ENCODE assay signal across 13 cellular contexts in genomic region chr6:112906737-112907136, GRCh38.
DNase-seq lines count a peak whose midpoint lies in the region; ATAC-seq and TF ChIP-seq lines count a peak whose summit lies in the region.
"Had no signal": no experiment of that assay in that cellular context is flagged by ENCODE, and none has a peak within 500 bp of the region (broad histone marks: within the 10 kb centered on the region; RNA-seq: fewer than 3 reads in every experiment).

No MANE protein-coding gene starts in this region.

- H3K36me3 ChIP-seq in SK-N-MC (ENCODE audit: insufficient read depth, low read length) (no peaks in the 10 kb centered on the region), cardiac muscle cell (no peaks in the 10 kb centered on the region), suprapubic skin (no peaks in the 10 kb centered on the region)
- H3K36me3 ChIP-seq: colonic mucosa had no signal

- TF ChIP-seq CTCF in cardiac muscle cell (IDR thresholded peaks at IDR 0.05; ENCODE audit: low read depth, low read length) (no peak), suprapubic skin (IDR thresholded peaks at IDR 0.05) (no peak)

- 58% methylated on average over 1 of the region's 1 CpG for WGBS in suprapubic skin

- H3K27ac ChIP-seq in SK-N-MC, result no peak overlapping the region
- H3K27ac ChIP-seq in cardiac muscle cell, result no peak overlapping the region
- H3K27ac ChIP-seq in suprapubic skin, result no peak overlapping the region
- H3K27ac ChIP-seq: colonic mucosa had no signal

- DNase-seq in GM04503 (ENCODE audit: low read depth) (peak; percentile 82), SK-N-MC (ENCODE audit: low read depth, low spot score) (no peak), cardiac muscle cell (ENCODE audit: low read depth in 1 of 2, low spot score in 1 of 2) (peak; percentile 18 to 86), retina (peak; percentile 12), COLO668 (lab: John Stamatoyannopoulos, UW; ENCODE audit: unreplicated experiment) (no peak), suprapubic skin (ENCODE audit: low spot score in 2 of 2) (no peak)
- DNase-seq in activated CD4-positive, alpha-beta T cell treated with anti-CD3 and anti-CD28 coated beads, Interleukin-2, amount 50 U/mL, for 1 hour, result no peak
- DNase-seq: activated gamma-delta T cell, colonic mucosa, hippocampal formation, mucosa of descending colon, small intestine had no signal

- H3K4me1 ChIP-seq in cardiac muscle cell (ENCODE audit: low read depth), result peaks cover 5% of the 10 kb centered on the region
- no peaks in the 10 kb centered on the region for H3K4me1 ChIP-seq in suprapubic skin
- H3K4me1 ChIP-seq: colonic mucosa had no signal

- H3K9me3 ChIP-seq in SK-N-MC (ENCODE audit: low read depth, low read length) (no peaks in the 10 kb centered on the region), cardiac muscle cell (ENCODE audit: low read depth) (no peaks in the 10 kb centered on the region), suprapubic skin (peaks cover 7% of the 10 kb centered on the region)
- H3K9me3 ChIP-seq: colonic mucosa, mucosa of descending colon had no signal

- H3K27me3 ChIP-seq in cardiac muscle cell (no peaks in the 10 kb centered on the region), suprapubic skin (no peaks in the 10 kb centered on the region)
- H3K27me3 ChIP-seq: colonic mucosa had no signal

- TF ChIP-seq POLR2A in suprapubic skin (IDR thresholded peaks at IDR 0.05), result no peak

- no peak for TF ChIP-seq EP300 in suprapubic skin (IDR thresholded peaks at IDR 0.05)

- H3K4me3 ChIP-seq in SK-N-MC, result no peak overlapping the region
- H3K4me3 ChIP-seq in cardiac muscle cell, result no peak overlapping the region
- no peak overlapping the region for H3K4me3 ChIP-seq in suprapubic skin
- H3K4me3 ChIP-seq: colonic mucosa, mucosa of descending colon had no signal

- peak overlapping the region; percentile 5 for H3K9ac ChIP-seq in SK-N-MC (ENCODE audit: insufficient read length)

- no peak for ATAC-seq in HG03159 (IDR thresholded peaks at IDR 0.05; ENCODE audit: unreplicated experiment)
- ATAC-seq: mucosa of descending colon had no signal

Comparison
In these comparisons a context has a peak if more than half of its experiments do, and no peak if none do; other contexts are left out.
1. DNase-seq: peak in GM04503 (single experiment), cardiac muscle cell (2 of 2) and retina (single experiment); none in SK-N-MC (single experiment), COLO668 (single experiment), activated CD4-positive, alpha-beta T cell treated with anti-CD3 and anti-CD28 coated beads, Interleukin-2, amount 50 U/mL, for 1 hour (single experiment) and suprapubic skin (0 of 2).